Comparison of ENCODE assay signal across 8 cellular contexts in genomic region chr17:49515196-49515770, GRCh38. TPM values are rescaled to one million over a fixed set of nuclear protein-coding genes. Genes with fewer than 3 reads are reported as not detected.
DNase-seq lines count a peak whose midpoint lies in the region; ATAC-seq and TF ChIP-seq lines count a peak whose summit lies in the region.

No MANE protein-coding gene starts in this region.

- POLR2A ChIA-PET in activated CD4-positive, alpha-beta memory T cell treated with anti-CD3 and anti-CD28 coated beads for 36 hours (lab: Charles Lee): no interaction called here

- H3K9me3 ChIP-seq in HUES48 (ENCODE audit: control insufficient read depth, insufficient read depth, low read length) (no peaks in the 10 kb centered on the region), cardiac muscle cell (ENCODE audit: low read depth) (no peaks in the 10 kb centered on the region)

- peak; percentile 56 for TF ChIP-seq CTCF in cardiac muscle cell (IDR thresholded peaks at IDR 0.05; ENCODE audit: low read depth, low read length)

- CTCF ChIA-PET in activated CD4-positive, alpha-beta memory T cell treated with anti-CD3 and anti-CD28 coated beads for 36 hours (lab: Charles Lee): interaction anchor here (0.7 kb wide), 1 partner anchor 20 kb away, joined by 3 read pairs; the partner anchor contains the start of gene NGFR

- H3K4me1 ChIP-seq in HUES48 (ENCODE audit: control insufficient read depth, insufficient read depth, low read length) (peaks cover 29% of the 10 kb centered on the region), cardiac muscle cell (ENCODE audit: low read depth) (peaks cover 22% of the 10 kb centered on the region)

- peaks cover 2% of the 10 kb centered on the region for H3K4me1 Mint-ChIP-seq in activated naive CD8-positive, alpha-beta T cell treated with anti-CD3 and anti-CD28 coated beads, Interleukin-2, amount 50 U/mL, for 24 hours
- H3K4me1 Mint-ChIP-seq in activated CD4-positive, alpha-beta memory T cell treated with anti-CD3 and anti-CD28 coated beads for 36 hours (ENCODE audit: low read depth): no peaks in the 10 kb centered on the region

- DNase-seq in DMS 273 treated with DMSO at 0.1 percent for 48 hours (lab: John Stamatoyannopoulos, UW) (peak; percentile 89), cardiac muscle cell (ENCODE audit: low read depth in 1 of 2, low spot score in 1 of 2) (peak; percentile 87 to 100), posterior vena cava (ENCODE audit: low spot score) (peak; percentile 96)
- DNase-seq in activated naive CD8-positive, alpha-beta T cell treated with anti-CD3 and anti-CD28 coated beads, Interleukin-2, amount 50 U/mL, for 24 hours: no peak
- DNase-seq in activated CD4-positive, alpha-beta memory T cell treated with anti-CD3 and anti-CD28 coated beads for 36 hours: no peak
- DNase-seq in stimulated activated CD4-positive, alpha-beta T cell treated with anti-CD3 and anti-CD28 coated beads, Interleukin-12 subunit alpha, Interleukin-12 subunit beta, amount 100 ng/mL, for 4 hours: no peak

- H3K27ac ChIP-seq in HUES48 (ENCODE audit: low read depth, low read length) (peak overlapping the region; percentile 76), cardiac muscle cell (peak overlapping the region; percentile 93)

- no peaks in the 10 kb centered on the region for H3K36me3 Mint-ChIP-seq in activated naive CD8-positive, alpha-beta T cell treated with anti-CD3 and anti-CD28 coated beads, Interleukin-2, amount 50 U/mL, for 24 hours (ENCODE audit: low read depth)
- H3K36me3 Mint-ChIP-seq in activated CD4-positive, alpha-beta memory T cell treated with anti-CD3 and anti-CD28 coated beads for 36 hours: no peaks in the 10 kb centered on the region

- peak; percentile 70 for ATAC-seq in GM21526 (IDR thresholded peaks at IDR 0.05; ENCODE audit: low FRiP score, unreplicated experiment)
- peak; percentile 8 for ATAC-seq in activated naive CD8-positive, alpha-beta T cell treated with anti-CD3 and anti-CD28 coated beads, Interleukin-2, amount 50 U/mL, for 24 hours

- H3K36me3 ChIP-seq in HUES48 (ENCODE audit: control insufficient read depth, insufficient read depth, low read length) (no peaks in the 10 kb centered on the region), cardiac muscle cell (no peaks in the 10 kb centered on the region)

- H3K27ac Mint-ChIP-seq in activated naive CD8-positive, alpha-beta T cell treated with anti-CD3 and anti-CD28 coated beads, Interleukin-2, amount 50 U/mL, for 24 hours: no peak overlapping the region
- no peak overlapping the region for H3K27ac Mint-ChIP-seq in activated CD4-positive, alpha-beta memory T cell treated with anti-CD3 and anti-CD28 coated beads for 36 hours

- H3K9ac ChIP-seq in HUES48 (ENCODE audit: low read depth, low read length): no peak overlapping the region

- H3K9me3 Mint-ChIP-seq in activated naive CD8-positive, alpha-beta T cell treated with anti-CD3 and anti-CD28 coated beads, Interleukin-2, amount 50 U/mL, for 24 hours: no peaks in the 10 kb centered on the region
- H3K9me3 Mint-ChIP-seq in activated CD4-positive, alpha-beta memory T cell treated with anti-CD3 and anti-CD28 coated beads for 36 hours: no peaks in the 10 kb centered on the region

- H3K27me3 ChIP-seq in HUES48 (ENCODE audit: control insufficient read depth, insufficient read depth, low read length) (no peaks in the 10 kb centered on the region), cardiac muscle cell (no peaks in the 10 kb centered on the region)

- no peak overlapping the region for H3K4me3 Mint-ChIP-seq in activated naive CD8-positive, alpha-beta T cell treated with anti-CD3 and anti-CD28 coated beads, Interleukin-2, amount 50 U/mL, for 24 hours
- no peak overlapping the region for H3K4me3 Mint-ChIP-seq in activated CD4-positive, alpha-beta memory T cell treated with anti-CD3 and anti-CD28 coated beads for 36 hours

- H3K27me3 Mint-ChIP-seq in activated naive CD8-positive, alpha-beta T cell treated with anti-CD3 and anti-CD28 coated beads, Interleukin-2, amount 50 U/mL, for 24 hours: peaks cover 2% of the 10 kb centered on the region
- no peaks in the 10 kb centered on the region for H3K27me3 Mint-ChIP-seq in activated CD4-positive, alpha-beta memory T cell treated with anti-CD3 and anti-CD28 coated beads for 36 hours

- H3K4me3 ChIP-seq in HUES48 (ENCODE audit: low read depth, low read length) (no peak overlapping the region), cardiac muscle cell (no peak overlapping the region)

- intact Hi-C loops in posterior vena cava (cut with DNase I): no loop called here
- intact Hi-C loops in activated CD4-positive, alpha-beta memory T cell treated with anti-CD3 and anti-CD28 coated beads for 36 hours (cut with micrococcal nuclease): no loop called here

RNA-seq across cellular contexts. Expression of gene NGFR, which starts 20.2 kb away (rescaled TPM):
- total RNA-seq in cardiac muscle cell (16.5 and 31.3 TPM in 2 replicates), posterior vena cava (10 to 100 TPM; 35.7 to 69.9 TPM)
- polyA plus RNA-seq in cardiac muscle cell: 12.2 and 27.0 TPM in 2 replicates
- under 1 TPM; 0.17 to 0.21 TPM for total RNA-seq in activated CD4-positive, alpha-beta memory T cell treated with anti-CD3 and anti-CD28 coated beads for 36 hours

Comparison
In these comparisons a context has a peak if more than half of its experiments do, and no peak if none do; other contexts are left out.
1. DNase-seq: peak in DMS 273 treated with DMSO at 0.1 percent for 48 hours (single experiment), cardiac muscle cell (2 of 2) and posterior vena cava (single experiment); none in activated naive CD8-positive, alpha-beta T cell treated with anti-CD3 and anti-CD28 coated beads, Interleukin-2, amount 50 U/mL, for 24 hours (single experiment), activated CD4-positive, alpha-beta memory T cell treated with anti-CD3 and anti-CD28 coated beads for 36 hours (single experiment) and stimulated activated CD4-positive, alpha-beta T cell treated with anti-CD3 and anti-CD28 coated beads, Interleukin-12 subunit alpha, Interleukin-12 subunit beta, amount 100 ng/mL, for 4 hours (single experiment).
2. RNA of gene NGFR, which starts 20.2 kb away (total RNA-seq): 35.7 to 69.9 TPM in posterior vena cava and 16.5 to 31.3 TPM in cardiac muscle cell; 0.17 to 0.21 TPM in activated CD4-positive, alpha-beta memory T cell treated with anti-CD3 and anti-CD28 coated beads for 36 hours; every median in the first group is over 10 times any median in the second.